Comparison of ENCODE assay signal across 8 cellular contexts in genomic region chr6:7108196-7108963, GRCh38. TPM values are rescaled to one million over a fixed set of nuclear protein-coding genes. Genes with fewer than 3 reads are reported as not detected.
DNase-seq lines count a peak whose midpoint lies in the region; ATAC-seq and TF ChIP-seq lines count a peak whose summit lies in the region.

No MANE protein-coding gene starts in this region.

- peak; percentile 35 for DNase-seq in activated T-cell treated with anti-CD3 and anti-CD28 coated beads for 1 hour (ENCODE audit: low read depth)
- no peak for DNase-seq in activated T-cell treated with anti-CD3 and anti-CD28 coated beads, Interleukin-2, amount 50 U/mL, for 1 hour
- DNase-seq in activated CD8-positive, alpha-beta T cell treated with anti-CD3 and anti-CD28 coated beads, Interleukin-2, amount 10 ng/mL, durations not matched to agents 7 days and 5 days, result peak; percentile 59
- peak; percentile 63 for DNase-seq in epithelial cell of esophagus (ENCODE audit: low read depth)
- DNase-seq in mucosa of descending colon, result peak; percentile 74 to 78 (median 77)
- no peak for DNase-seq in SIG-M5 treated with dmso at 0.1 percent for 504 hours (lab: John Stamatoyannopoulos, UW; ENCODE audit: unreplicated experiment)

- peaks cover 43% of the 10 kb centered on the region for H4K20me1 ChIP-seq in Loucy (ENCODE audit: insufficient read depth, low read length, poor library complexity, severe bottlenecking)

- TF ChIP-seq CTCF in Loucy (conservative IDR thresholded peaks at IDR 0.05; ENCODE audit: low read length), result no peak
- no peak for TF ChIP-seq CTCF in epithelial cell of esophagus (IDR thresholded peaks at IDR 0.05; ENCODE audit: insufficient read depth, low read depth, low read length, missing control alignments)
- no peak for TF ChIP-seq CTCF in mucosa of descending colon (IDR thresholded peaks at IDR 0.05)

- H3K36me3 Mint-ChIP-seq in activated CD8-positive, alpha-beta T cell treated with anti-CD3 and anti-CD28 coated beads, Interleukin-2, amount 10 ng/mL, durations not matched to agents 7 days and 5 days (ENCODE audit: low read depth), result peaks cover 10% of the 10 kb centered on the region

- H3K4me3 ChIP-seq in Loucy (ENCODE audit: low read length, poor library complexity, severe bottlenecking) (peak overlapping the region; percentile 99), epithelial cell of esophagus (ENCODE audit: low read length) (peak overlapping the region; percentile 95), mucosa of descending colon (peak overlapping the region; percentile 85), stomach smooth muscle (ENCODE audit: low read length in 2 of 2) (peak overlapping the region; percentile 95 to 98)

- H3K36me3 ChIP-seq in Loucy (ENCODE audit: insufficient read depth, low read length), result no peaks in the 10 kb centered on the region
- H3K36me3 ChIP-seq in mucosa of descending colon (ENCODE audit: low read depth), result no peaks in the 10 kb centered on the region
- H3K36me3 ChIP-seq in stomach smooth muscle (ENCODE audit: control insufficient read depth in 2 of 2, insufficient read depth in 2 of 2, low read length in 2 of 2), result no peaks in the 10 kb centered on the region

- peaks cover 5% of the 10 kb centered on the region for H3K27me3 ChIP-seq in Loucy (ENCODE audit: insufficient read depth, low read length, poor library complexity, severe bottlenecking)
- H3K27me3 ChIP-seq in stomach smooth muscle (ENCODE audit: control insufficient read depth in 1 of 2, insufficient read depth in 2 of 2, low read length in 2 of 2), result no peaks in the 10 kb centered on the region

- peak overlapping the region; percentile 92 for H3K4me2 ChIP-seq in Loucy (ENCODE audit: low read depth, low read length, poor library complexity, severe bottlenecking)

- H3K27ac Mint-ChIP-seq in activated CD8-positive, alpha-beta T cell treated with anti-CD3 and anti-CD28 coated beads, Interleukin-2, amount 10 ng/mL, durations not matched to agents 7 days and 5 days, result peak overlapping the region; percentile 92

- intact Hi-C loops in mucosa of descending colon (cut with DNase I, micrococcal nuclease), result no loop called here

- H3K4me3 Mint-ChIP-seq in activated CD8-positive, alpha-beta T cell treated with anti-CD3 and anti-CD28 coated beads, Interleukin-2, amount 10 ng/mL, durations not matched to agents 7 days and 5 days, result peak overlapping the region; percentile 93

- H3K79me2 ChIP-seq in Loucy (ENCODE audit: insufficient read depth, low read length), result peaks cover 61% of the 10 kb centered on the region

- no peaks in the 10 kb centered on the region for H3K9me3 Mint-ChIP-seq in activated CD8-positive, alpha-beta T cell treated with anti-CD3 and anti-CD28 coated beads, Interleukin-2, amount 10 ng/mL, durations not matched to agents 7 days and 5 days (ENCODE audit: insufficient read depth)

- peak; percentile 34 for ATAC-seq in activated CD8-positive, alpha-beta T cell treated with anti-CD3 and anti-CD28 coated beads, Interleukin-2, amount 10 ng/mL, durations not matched to agents 7 days and 5 days
- peak; percentile 39 for ATAC-seq in mucosa of descending colon

- peaks cover 45% of the 10 kb centered on the region for H3K4me1 ChIP-seq in Loucy (ENCODE audit: insufficient read depth, low read length, poor library complexity, severe bottlenecking)
- H3K4me1 ChIP-seq in mucosa of descending colon (ENCODE audit: low read depth), result peaks cover 16% of the 10 kb centered on the region
- H3K4me1 ChIP-seq in stomach smooth muscle (ENCODE audit: control insufficient read depth, insufficient read depth, low read length), result peaks cover 29% of the 10 kb centered on the region

- H3K27ac ChIP-seq in stomach smooth muscle (ENCODE audit: low read length), result peak overlapping the region; percentile 86

- peaks cover 47% of the 10 kb centered on the region for H3K4me1 Mint-ChIP-seq in activated CD8-positive, alpha-beta T cell treated with anti-CD3 and anti-CD28 coated beads, Interleukin-2, amount 10 ng/mL, durations not matched to agents 7 days and 5 days (ENCODE audit: low read depth)

- H2AFZ ChIP-seq in Loucy (ENCODE audit: low read length), result peak overlapping the region; percentile 94

- H3K9me3 ChIP-seq in Loucy (ENCODE audit: insufficient read depth, low read depth, low read length), result no peaks in the 10 kb centered on the region
- H3K9me3 ChIP-seq in mucosa of descending colon, result no peaks in the 10 kb centered on the region
- H3K9me3 ChIP-seq in stomach smooth muscle (ENCODE audit: control insufficient read depth in 2 of 2, low read length in 2 of 2), result no peaks in the 10 kb centered on the region

- peaks cover 8% of the 10 kb centered on the region; the same call in 1 of the 2 replicates for H3F3A ChIP-seq in Loucy (ENCODE audit: low read depth)

- H3K27me3 Mint-ChIP-seq in activated CD8-positive, alpha-beta T cell treated with anti-CD3 and anti-CD28 coated beads, Interleukin-2, amount 10 ng/mL, durations not matched to agents 7 days and 5 days (ENCODE audit: low read depth), result no peaks in the 10 kb centered on the region

- no peaks in the 10 kb centered on the region for H3K9me2 ChIP-seq in Loucy (replicated peaks; ENCODE audit: low read depth, low read length)

- H3K9ac ChIP-seq in Loucy (ENCODE audit: low read depth, low read length, poor library complexity, severe bottlenecking) (peak overlapping the region; percentile 92), stomach smooth muscle (ENCODE audit: low read length in 2 of 2) (peak overlapping the region; percentile 79 to 83)

- POLR2A ChIA-PET in activated CD8-positive, alpha-beta T cell treated with anti-CD3 and anti-CD28 coated beads, Interleukin-2, amount 10 ng/mL, durations not matched to agents 7 days and 5 days (lab: Charles Lee), result interaction anchor here (0.5 to 7.0 kb wide), 13 partner anchors 8 to 495 kb away, joined by 3 to 52 read pairs (median 4); no protein-coding TSS in a partner anchor

- CTCF ChIA-PET in activated CD8-positive, alpha-beta T cell treated with anti-CD3 and anti-CD28 coated beads, Interleukin-2, amount 10 ng/mL, durations not matched to agents 7 days and 5 days (lab: Charles Lee), result interaction anchor here (1.1 to 7.2 kb wide), 4 partner anchors 9 to 42 kb away, joined by 3 to 39 read pairs (median 4); no protein-coding TSS in a partner anchor

RNA-seq across cellular contexts. Expression of gene RREB1, which starts 0.6 kb away (rescaled TPM):
- total RNA-seq in activated CD8-positive, alpha-beta T cell treated with anti-CD3 and anti-CD28 coated beads, Interleukin-2, amount 10 ng/mL, durations not matched to agents 7 days and 5 days, result 10 to 100 TPM; 27.5 to 29.0 TPM
- 10 to 100 TPM; 64.9 to 85.9 (median 74.7) TPM for total RNA-seq in mucosa of descending colon

Comparison
In these comparisons a context has a peak if more than half of its experiments do, and no peak if none do; other contexts are left out.
1. DNase-seq: peak in activated T-cell treated with anti-CD3 and anti-CD28 coated beads for 1 hour (single experiment), activated CD8-positive, alpha-beta T cell treated with anti-CD3 and anti-CD28 coated beads, Interleukin-2, amount 10 ng/mL, durations not matched to agents 7 days and 5 days (single experiment), epithelial cell of esophagus (single experiment) and mucosa of descending colon (3 of 3); none in activated T-cell treated with anti-CD3 and anti-CD28 coated beads, Interleukin-2, amount 50 U/mL, for 1 hour (single experiment) and SIG-M5 treated with dmso at 0.1 percent for 504 hours (single experiment).
2. Peak in every context shown above with its lines, with median percentiles within 50 percentile points of each other: H3K4me3 ChIP-seq.